8 cellular contexts compared by ENCODE assay signal in the genomic region with DNA sequence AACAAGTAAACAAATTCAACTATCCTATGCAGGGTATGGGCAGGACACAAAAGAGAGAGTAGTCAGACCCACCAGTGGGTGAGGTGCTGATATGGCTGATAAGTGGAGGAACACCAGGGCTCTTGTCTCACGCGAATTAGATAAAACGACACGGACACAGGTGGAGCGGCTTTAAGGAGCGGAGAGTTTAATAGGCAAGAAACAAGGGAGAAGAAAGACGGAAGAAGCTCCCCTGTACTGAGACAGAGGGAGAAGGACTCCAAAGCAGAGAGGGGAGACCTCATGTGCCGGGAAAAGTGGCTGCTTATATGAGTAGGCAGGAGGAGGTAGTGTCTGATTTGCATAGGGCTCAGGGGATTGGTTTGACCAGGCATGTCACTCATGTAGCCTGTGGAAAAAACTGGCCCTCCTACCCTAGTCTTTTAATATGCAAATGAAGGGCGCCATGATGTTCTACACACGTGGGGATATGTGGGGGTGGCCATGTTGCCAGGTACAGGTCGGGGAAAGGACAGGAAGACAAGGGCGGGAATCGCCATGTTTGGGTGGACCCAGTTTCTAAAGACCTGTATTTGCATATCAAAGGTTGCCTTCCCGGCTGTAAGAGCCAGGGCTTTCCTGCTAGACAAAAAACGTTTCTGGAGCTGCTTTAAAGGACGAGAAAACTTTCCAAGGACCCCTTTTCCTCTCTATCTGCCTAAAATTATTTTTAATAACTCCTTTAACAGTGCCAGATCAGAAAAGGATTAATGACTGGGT. TPM values are rescaled to one million over a fixed set of nuclear protein-coding genes. Genes with fewer than 3 reads are reported as not detected.
DNase-seq lines count a peak whose midpoint lies in the region; ATAC-seq and TF ChIP-seq lines count a peak whose summit lies in the region.

No MANE protein-coding gene starts in this region.

- H3K4me3 Mint-ChIP-seq in activated CD8-positive, alpha-beta T cell treated with anti-CD3 and anti-CD28 coated beads for 36 hours, result peak overlapping the region; percentile 68
- peak overlapping the region; percentile 90 for H3K4me3 Mint-ChIP-seq in memory B cell

- POLR2A ChIA-PET in activated CD8-positive, alpha-beta T cell treated with anti-CD3 and anti-CD28 coated beads for 36 hours (lab: Charles Lee), result interaction anchor here (0.5 to 1.7 kb wide), 7 partner anchors 20 to 199 kb away, joined by 3 to 10 read pairs (median 4); no protein-coding TSS in a partner anchor

- peaks cover 24% of the 10 kb centered on the region for H3K4me1 Mint-ChIP-seq in activated CD8-positive, alpha-beta T cell treated with anti-CD3 and anti-CD28 coated beads for 36 hours (ENCODE audit: low read depth)
- peaks cover 18% of the 10 kb centered on the region for H3K4me1 Mint-ChIP-seq in memory B cell

- peak; percentile 100 for DNase-seq in NCI-H2171 treated with DMSO at 0.1 percent for 48 hours (lab: John Stamatoyannopoulos, UW)
- DNase-seq in activated CD8-positive, alpha-beta T cell treated with anti-CD3 and anti-CD28 coated beads for 36 hours, result peak; percentile 91
- peak; percentile 59 for DNase-seq in effector CD8-positive, alpha-beta T cell (lab: John Stamatoyannopoulos, UW)
- peak; percentile 55 to 79 for DNase-seq in memory B cell (ENCODE audit: low spot score in 2 of 2)
- DNase-seq in stimulated activated CD8-positive, alpha-beta memory T cell treated with anti-CD3 and anti-CD28 coated beads, Interleukin-12 subunit alpha, Interleukin-12 subunit beta, amount 100 ng/mL, for 24 hours (ENCODE audit: extremely low read depth), result peak; percentile 47
- no peak for DNase-seq in AG20443 (ENCODE audit: low spot score)

- no peaks in the 10 kb centered on the region for H3K36me3 Mint-ChIP-seq in activated CD8-positive, alpha-beta T cell treated with anti-CD3 and anti-CD28 coated beads for 36 hours (ENCODE audit: low read depth)
- H3K36me3 Mint-ChIP-seq in memory B cell, result no peaks in the 10 kb centered on the region

- no peaks in the 10 kb centered on the region for H3K27me3 Mint-ChIP-seq in activated CD8-positive, alpha-beta T cell treated with anti-CD3 and anti-CD28 coated beads for 36 hours
- H3K27me3 Mint-ChIP-seq in memory B cell, result no peaks in the 10 kb centered on the region

- intact Hi-C loops in activated CD8-positive, alpha-beta T cell treated with anti-CD3 and anti-CD28 coated beads for 36 hours (cut with micrococcal nuclease), result loop anchor here (5.0 kb wide), 1 partner anchor 41 kb away; the partner anchor contains the start of gene HNRNPC

- no peaks in the 10 kb centered on the region for H3K9me3 Mint-ChIP-seq in activated CD8-positive, alpha-beta T cell treated with anti-CD3 and anti-CD28 coated beads for 36 hours
- no peaks in the 10 kb centered on the region for H3K9me3 Mint-ChIP-seq in memory B cell

- no peak for TF ChIP-seq CTCF in activated CD8-positive, alpha-beta T cell treated with anti-CD3 and anti-CD28 coated beads for 36 hours (IDR thresholded peaks at IDR 0.05)

- H3K27ac Mint-ChIP-seq in activated CD8-positive, alpha-beta T cell treated with anti-CD3 and anti-CD28 coated beads for 36 hours, result peak overlapping the region; percentile 81
- peak overlapping the region; percentile 91 for H3K27ac Mint-ChIP-seq in memory B cell

- CTCF ChIA-PET in activated CD8-positive, alpha-beta T cell treated with anti-CD3 and anti-CD28 coated beads for 36 hours (lab: Charles Lee), result interaction anchor here (0.9 to 1.6 kb wide), 3 partner anchors 9 to 169 kb away, joined by 3 to 4 read pairs (median 3); partner anchors contain the start of gene TOX4

- ATAC-seq in GM18508 (IDR thresholded peaks at IDR 0.05; ENCODE audit: insufficient read depth, unreplicated experiment), result peak; percentile 80
- peak; percentile 65 for ATAC-seq in HG02970 (IDR thresholded peaks at IDR 0.05; ENCODE audit: low FRiP score, unreplicated experiment)
- peak; percentile 93 for ATAC-seq in activated CD8-positive, alpha-beta T cell treated with anti-CD3 and anti-CD28 coated beads for 36 hours
- peak; percentile 84 for ATAC-seq in memory B cell (ENCODE audit: low read depth)

RNA-seq across cellular contexts. Expression of gene RPGRIP1, which starts 28.8 kb away (rescaled TPM):
- not detected for total RNA-seq in activated CD8-positive, alpha-beta T cell treated with anti-CD3 and anti-CD28 coated beads for 36 hours

RNA-seq across cellular contexts. Expression of gene HNRNPC, which starts 39.4 kb away (rescaled TPM):
- 1,000 to 10,000 TPM; 1,078 to 1,115 TPM for total RNA-seq in activated CD8-positive, alpha-beta T cell treated with anti-CD3 and anti-CD28 coated beads for 36 hours
